Comparison of ENCODE assay signal across 1 cellular context in genomic region chr1:154697710-154698109, GRCh38.
TF ChIP-seq lines count a peak whose summit lies in the region.

No MANE protein-coding gene starts in this region.

TF ChIP-seq in HCT116, 20 proteins besides CTCF, POLR2A, EP300 and RAD21 (continued from another document):
- TF ChIP-seq REST (IDR thresholded peaks at IDR 0.05; ENCODE audit: low read depth): no peak
